Comparison of ENCODE assay signal across 18 cellular contexts in genomic region chr5:36407396-36407795, GRCh38.
DNase-seq lines count a peak whose midpoint lies in the region; ATAC-seq, FAIRE-seq and TF ChIP-seq lines count a peak whose summit lies in the region.
"Had no signal": no experiment of that assay in that cellular context is flagged by ENCODE, and none has a peak within 500 bp of the region (broad histone marks: within the 10 kb centered on the region; RNA-seq: fewer than 3 reads in every experiment).

No MANE protein-coding gene starts in this region.

- no peak overlapping the region for H3K4me3 Mint-ChIP-seq in astrocyte (ENCODE audit: unreplicated experiment)

- no peaks in the 10 kb centered on the region for H4K20me1 ChIP-seq in astrocyte (ENCODE audit: insufficient read depth, low read length)

- peak overlapping the region; percentile 25 for H3K4me2 ChIP-seq in astrocyte (ENCODE audit: low read length)

- ATAC-seq in foreskin keratinocyte (peak; percentile 33), GM21717 (IDR thresholded peaks at IDR 0.05; ENCODE audit: unreplicated experiment) (no peak)

- WGBS in prostate gland, result 83% methylated on average over 2 of the region's 2 CpGs

- intact Hi-C loops in prostate gland (cut with DNase I), result no loop called here

- no peaks in the 10 kb centered on the region for H3K27me3 Mint-ChIP-seq in astrocyte (ENCODE audit: low read depth, unreplicated experiment)

- H3K27me3 ChIP-seq in astrocyte (ENCODE audit: insufficient read depth, low read length), result no peaks in the 10 kb centered on the region
- H3K27me3 ChIP-seq in foreskin keratinocyte, result no peaks in the 10 kb centered on the region
- H3K27me3 ChIP-seq in prostate gland (replicated peaks; ENCODE audit: insufficient read depth), result no peaks in the 10 kb centered on the region
- H3K27me3 ChIP-seq: SJCRH30 had no signal

- no peak for TF ChIP-seq CTCF in AG09309 (IDR thresholded peaks at IDR 0.05; ENCODE audit: control insufficient read depth, insufficient read depth, low read depth, low read length, missing control alignments)
- TF ChIP-seq CTCF in astrocyte (IDR thresholded peaks at IDR 0.05; ENCODE audit: insufficient read depth, low read depth, low read length), result no peak
- no peak for TF ChIP-seq CTCF in foreskin keratinocyte (conservative IDR thresholded peaks at IDR 0.05)
- TF ChIP-seq CTCF in prostate gland (IDR thresholded peaks at IDR 0.05), result no peak

- H3K27ac ChIP-seq in astrocyte (ENCODE audit: low read depth, low read length) (no peak overlapping the region), foreskin keratinocyte (no peak overlapping the region), prostate gland (no peak overlapping the region)
- H3K27ac ChIP-seq: 22Rv1, C4-2B, SJCRH30 had no signal

- H3K4me3 ChIP-seq in AG09309 (ENCODE audit: control insufficient read depth, low read depth, low read length) (no peak overlapping the region), astrocyte (ENCODE audit: insufficient read depth, low read depth, low read length) (no peak overlapping the region), prostate gland (no peak overlapping the region)
- H3K4me3 ChIP-seq: SJCRH30 had no signal

- no peak overlapping the region for H2AFZ ChIP-seq in astrocyte (ENCODE audit: low read depth, low read length)

- DNase-seq in AG09309 (ENCODE audit: low read depth), result peak; percentile 35
- peak; percentile 52 for DNase-seq in HCEC 1CT
- peak; percentile 91 for DNase-seq in astrocyte (ENCODE audit: low read depth)
- peak; percentile 22 to 66 for DNase-seq in foreskin keratinocyte
- DNase-seq in prostate gland (ENCODE audit: low spot score), result no peak
- DNase-seq in GM12891 (ENCODE audit: insufficient read length, low spot score), result no peak
- DNase-seq in COLO829 (ENCODE audit: low spot score), result no peak
- DNase-seq: COR-L47, NCI-H1417 treated with DMSO at 0.1 percent for 48 hours, NCI-H1930, NCI-H2171 treated with DMSO at 0.1 percent for 48 hours, NCI-H774, SJCRH30 had no signal

- H3K9me3 Mint-ChIP-seq in astrocyte (ENCODE audit: unreplicated experiment), result peaks cover 6% of the 10 kb centered on the region

- peaks cover 7% of the 10 kb centered on the region for H3K4me1 Mint-ChIP-seq in astrocyte (ENCODE audit: low read depth, unreplicated experiment)

- H3K4me1 ChIP-seq in astrocyte (ENCODE audit: insufficient read depth, low read length) (peaks cover 24% of the 10 kb centered on the region), foreskin keratinocyte (no peaks in the 10 kb centered on the region), prostate gland (replicated peaks) (no peaks in the 10 kb centered on the region)

- H3K9me3 ChIP-seq in astrocyte (ENCODE audit: insufficient read depth, low read depth, low read length), result no peaks in the 10 kb centered on the region
- H3K9me3 ChIP-seq in prostate gland, result no peaks in the 10 kb centered on the region

- H3K9ac ChIP-seq in astrocyte (ENCODE audit: low read length), result no peak overlapping the region

- TF ChIP-seq POLR2A in prostate gland (IDR thresholded peaks at IDR 0.05) (no peak), GM12891 (IDR thresholded peaks at IDR 0.05; ENCODE audit: low read depth, low read length) (no peak)

- H3K36me3 Mint-ChIP-seq in astrocyte (ENCODE audit: low read depth, unreplicated experiment), result no peaks in the 10 kb centered on the region

- H3K79me2 ChIP-seq in astrocyte (ENCODE audit: insufficient read depth, low read length), result no peaks in the 10 kb centered on the region

- H3K27ac Mint-ChIP-seq in astrocyte (ENCODE audit: unreplicated experiment), result no peak overlapping the region

- H3K36me3 ChIP-seq in astrocyte (ENCODE audit: insufficient read depth, low read length), result no peaks in the 10 kb centered on the region
- H3K36me3 ChIP-seq in prostate gland, result no peaks in the 10 kb centered on the region
- H3K36me3 ChIP-seq: SJCRH30 had no signal

- FAIRE-seq in astrocyte (lab: Jason Lieb, UNC), result no peak
- FAIRE-seq in GM12891 (lab: Jason Lieb, UNC), result no peak
- FAIRE-seq: GM19239, H54 had no signal

TF ChIP-seq in GM12891, 5 proteins besides CTCF, POLR2A, EP300 and RAD21:
- TF ChIP-seq POU2F2 (IDR thresholded peaks at IDR 0.05; ENCODE audit: low read depth, low read length) (no peak), PAX5 (IDR thresholded peaks at IDR 0.05; ENCODE audit: insufficient read depth, low read length, severe bottlenecking) (no peak), SPI1 (IDR thresholded peaks at IDR 0.05; ENCODE audit: low read depth, low read length) (no peak), POLR2AphosphoS5 (IDR thresholded peaks at IDR 0.05; ENCODE audit: low read depth, low read length) (no peak), TAF1 (IDR thresholded peaks at IDR 0.05; ENCODE audit: low read depth, low read length) (no peak)
TF ChIP-seq in GM12891: peak in this region for 0.

Comparison
In these comparisons a context has a peak if more than half of its experiments do, and no peak if none do; other contexts are left out.
1. DNase-seq: peak in AG09309 (single experiment), HCEC 1CT (single experiment), astrocyte (single experiment) and foreskin keratinocyte (2 of 2); none in prostate gland (single experiment), GM12891 (single experiment) and COLO829 (single experiment).